In the genomic region with DNA sequence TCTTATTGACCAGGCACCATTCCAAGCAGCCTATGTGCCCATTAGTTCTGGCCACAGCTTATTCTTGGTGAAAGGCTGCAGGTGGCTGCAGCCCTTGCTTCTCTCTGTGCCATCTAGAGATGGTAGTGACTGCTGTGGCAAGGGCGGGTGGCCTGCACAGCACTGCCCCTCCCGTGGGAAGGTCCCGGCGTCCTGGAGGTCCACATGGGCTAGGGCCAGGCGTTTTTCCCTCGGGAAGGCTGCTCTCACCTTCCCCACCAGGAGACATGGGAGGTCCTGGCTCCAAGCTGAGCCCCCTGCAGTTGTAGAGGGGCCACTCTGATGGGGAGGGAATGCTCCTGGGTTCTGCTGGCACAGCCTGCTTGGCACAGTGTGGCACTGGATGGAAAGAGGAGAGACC, we compare ENCODE assay signal across 2 cellular contexts.
TF ChIP-seq lines count a peak whose summit lies in the region.

No MANE protein-coding gene starts in this region.

TF ChIP-seq in A549, 52 proteins besides CTCF, POLR2A, EP300 and RAD21:
- TF ChIP-seq SREBF2 (IDR thresholded peaks at IDR 0.05) (no peak), CHD4 (IDR thresholded peaks at IDR 0.05; ENCODE audit: borderline replicate concordance) (no peak), ESRRA (IDR thresholded peaks at IDR 0.05; ENCODE audit: borderline replicate concordance, low read length) (no peak), RARB (CRISPR knock-in tag; IDR thresholded peaks at IDR 0.05) (no peak), MAZ (IDR thresholded peaks at IDR 0.05; ENCODE audit: borderline replicate concordance, low read depth, low read length) (no peak), RCOR1 (IDR thresholded peaks at IDR 0.05; ENCODE audit: low read depth, low read length) (no peak)
- TF ChIP-seq, protein P1, sequence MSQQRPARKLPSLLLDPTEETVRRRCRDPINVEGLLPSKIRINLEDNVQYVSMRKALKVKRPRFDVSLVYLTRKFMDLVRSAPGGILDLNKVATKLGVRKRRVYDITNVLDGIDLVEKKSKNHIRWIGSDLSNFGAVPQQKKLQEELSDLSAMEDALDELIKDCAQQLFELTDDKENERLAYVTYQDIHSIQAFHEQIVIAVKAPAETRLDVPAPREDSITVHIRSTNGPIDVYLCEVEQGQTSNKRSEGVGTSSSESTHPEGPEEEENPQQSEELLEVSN (IDR thresholded peaks at IDR 0.05; ENCODE audit: borderline replicate concordance, low read depth): no peak
- TF ChIP-seq, protein P2, sequence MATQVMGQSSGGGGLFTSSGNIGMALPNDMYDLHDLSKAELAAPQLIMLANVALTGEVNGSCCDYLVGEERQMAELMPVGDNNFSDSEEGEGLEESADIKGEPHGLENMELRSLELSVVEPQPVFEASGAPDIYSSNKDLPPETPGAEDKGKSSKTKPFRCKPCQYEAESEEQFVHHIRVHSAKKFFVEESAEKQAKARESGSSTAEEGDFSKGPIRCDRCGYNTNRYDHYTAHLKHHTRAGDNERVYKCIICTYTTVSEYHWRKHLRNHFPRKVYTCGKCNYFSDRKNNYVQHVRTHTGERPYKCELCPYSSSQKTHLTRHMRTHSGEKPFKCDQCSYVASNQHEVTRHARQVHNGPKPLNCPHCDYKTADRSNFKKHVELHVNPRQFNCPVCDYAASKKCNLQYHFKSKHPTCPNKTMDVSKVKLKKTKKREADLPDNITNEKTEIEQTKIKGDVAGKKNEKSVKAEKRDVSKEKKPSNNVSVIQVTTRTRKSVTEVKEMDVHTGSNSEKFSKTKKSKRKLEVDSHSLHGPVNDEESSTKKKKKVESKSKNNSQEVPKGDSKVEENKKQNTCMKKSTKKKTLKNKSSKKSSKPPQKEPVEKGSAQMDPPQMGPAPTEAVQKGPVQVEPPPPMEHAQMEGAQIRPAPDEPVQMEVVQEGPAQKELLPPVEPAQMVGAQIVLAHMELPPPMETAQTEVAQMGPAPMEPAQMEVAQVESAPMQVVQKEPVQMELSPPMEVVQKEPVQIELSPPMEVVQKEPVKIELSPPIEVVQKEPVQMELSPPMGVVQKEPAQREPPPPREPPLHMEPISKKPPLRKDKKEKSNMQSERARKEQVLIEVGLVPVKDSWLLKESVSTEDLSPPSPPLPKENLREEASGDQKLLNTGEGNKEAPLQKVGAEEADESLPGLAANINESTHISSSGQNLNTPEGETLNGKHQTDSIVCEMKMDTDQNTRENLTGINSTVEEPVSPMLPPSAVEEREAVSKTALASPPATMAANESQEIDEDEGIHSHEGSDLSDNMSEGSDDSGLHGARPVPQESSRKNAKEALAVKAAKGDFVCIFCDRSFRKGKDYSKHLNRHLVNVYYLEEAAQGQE (IDR thresholded peaks at IDR 0.05): no peak

TF ChIP-seq in IMR-90, 13 proteins besides CTCF, POLR2A, EP300 and RAD21:
- TF ChIP-seq NFE2L2 (IDR thresholded peaks at IDR 0.05; ENCODE audit: low read depth, low read length) (no peak), SMC3 (IDR thresholded peaks at IDR 0.05; ENCODE audit: low read depth, low read length) (no peak), RFX5 (IDR thresholded peaks at IDR 0.05; ENCODE audit: low read depth, low read length) (no peak), MAFK (IDR thresholded peaks at IDR 0.05; ENCODE audit: low read depth, low read length) (no peak), BHLHE40 (IDR thresholded peaks at IDR 0.05; ENCODE audit: low read depth, low read length) (no peak), MAZ (IDR thresholded peaks at IDR 0.05; ENCODE audit: borderline replicate concordance, low read depth, low read length) (no peak), FOS (IDR thresholded peaks at IDR 0.05; ENCODE audit: low read depth, low read length) (no peak), RCOR1 (IDR thresholded peaks at IDR 0.05; ENCODE audit: insufficient replicate concordance, low read length) (no peak), CHD1 (IDR thresholded peaks at IDR 0.05; ENCODE audit: low read depth, low read length) (no peak), MXI1 (IDR thresholded peaks at IDR 0.05; ENCODE audit: borderline replicate concordance, low read depth, low read length) (no peak), CEBPB (IDR thresholded peaks at IDR 0.05; ENCODE audit: low read depth, low read length) (no peak)
- TF ChIP-seq, protein P3, sequence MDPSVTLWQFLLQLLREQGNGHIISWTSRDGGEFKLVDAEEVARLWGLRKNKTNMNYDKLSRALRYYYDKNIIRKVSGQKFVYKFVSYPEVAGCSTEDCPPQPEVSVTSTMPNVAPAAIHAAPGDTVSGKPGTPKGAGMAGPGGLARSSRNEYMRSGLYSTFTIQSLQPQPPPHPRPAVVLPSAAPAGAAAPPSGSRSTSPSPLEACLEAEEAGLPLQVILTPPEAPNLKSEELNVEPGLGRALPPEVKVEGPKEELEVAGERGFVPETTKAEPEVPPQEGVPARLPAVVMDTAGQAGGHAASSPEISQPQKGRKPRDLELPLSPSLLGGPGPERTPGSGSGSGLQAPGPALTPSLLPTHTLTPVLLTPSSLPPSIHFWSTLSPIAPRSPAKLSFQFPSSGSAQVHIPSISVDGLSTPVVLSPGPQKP (IDR thresholded peaks at IDR 0.05; ENCODE audit: borderline replicate concordance, low read depth, low read length): no peak
- TF ChIP-seq, protein P4, sequence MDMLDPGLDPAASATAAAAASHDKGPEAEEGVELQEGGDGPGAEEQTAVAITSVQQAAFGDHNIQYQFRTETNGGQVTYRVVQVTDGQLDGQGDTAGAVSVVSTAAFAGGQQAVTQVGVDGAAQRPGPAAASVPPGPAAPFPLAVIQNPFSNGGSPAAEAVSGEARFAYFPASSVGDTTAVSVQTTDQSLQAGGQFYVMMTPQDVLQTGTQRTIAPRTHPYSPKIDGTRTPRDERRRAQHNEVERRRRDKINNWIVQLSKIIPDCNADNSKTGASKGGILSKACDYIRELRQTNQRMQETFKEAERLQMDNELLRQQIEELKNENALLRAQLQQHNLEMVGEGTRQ (IDR thresholded peaks at IDR 0.05; ENCODE audit: low read depth, low read length): no peak
